Comparison of ENCODE assay signal across 7 cellular contexts in genomic region chr21:32371913-32372314, GRCh38. TPM values are rescaled to one million over a fixed set of nuclear protein-coding genes. Genes with fewer than 3 reads are reported as not detected.
A peak's percentile ranks its signal among the peaks of the same experiment; 100 is the strongest.
DNase-seq lines count a peak whose midpoint lies in the region; ATAC-seq and TF ChIP-seq lines count a peak whose summit lies in the region.

No MANE protein-coding gene starts in this region.

- no peaks in the 10 kb centered on the region for H3K9me3 Mint-ChIP-seq in activated T-helper 2 cell treated with anti-CD3 and anti-CD28 coated beads, Interferon-gamma antibody, Interleukin-2, Interleukin-4, amounts not matched to agents 10 μg/mL and 5 μg/mL and 100 μg/mL, durations not matched to agents 14 hours and 24 hours and 36 hours

- peaks cover 83% of the 10 kb centered on the region for H3K36me3 Mint-ChIP-seq in activated T-helper 2 cell treated with anti-CD3 and anti-CD28 coated beads, Interferon-gamma antibody, Interleukin-2, Interleukin-4, amounts not matched to agents 10 μg/mL and 5 μg/mL and 100 μg/mL, durations not matched to agents 14 hours and 24 hours and 36 hours (ENCODE audit: low read depth)

- ATAC-seq in HG02763 (IDR thresholded peaks at IDR 0.05; ENCODE audit: unreplicated experiment) (no peak), HG03039 (IDR thresholded peaks at IDR 0.05; ENCODE audit: unreplicated experiment) (no peak)

- intact Hi-C loops in activated T-helper 2 cell treated with anti-CD3 and anti-CD28 coated beads, Interferon-gamma antibody, Interleukin-2, Interleukin-4, amounts not matched to agents 10 μg/mL and 5 μg/mL and 100 μg/mL, durations not matched to agents 14 hours and 24 hours and 36 hours (cut with micrococcal nuclease) = no loop called here

- peaks cover 10% of the 10 kb centered on the region for H3K4me1 Mint-ChIP-seq in activated T-helper 2 cell treated with anti-CD3 and anti-CD28 coated beads, Interferon-gamma antibody, Interleukin-2, Interleukin-4, amounts not matched to agents 10 μg/mL and 5 μg/mL and 100 μg/mL, durations not matched to agents 14 hours and 24 hours and 36 hours (ENCODE audit: low read depth)

- DNase-seq in NB4 (ENCODE audit: low read depth) (peak; percentile 20), right atrium auricular region (ENCODE audit: low spot score) (no peak), suprapubic skin (ENCODE audit: low spot score in 2 of 2) (peak in 1 of 2 donors; percentile 65), BE2C (no peak)
- no peak for DNase-seq in activated T-helper 2 cell treated with anti-CD3 and anti-CD28 coated beads, Interferon-gamma antibody, Interleukin-2, Interleukin-4, amounts not matched to agents 10 μg/mL and 5 μg/mL and 100 μg/mL, durations not matched to agents 14 hours and 24 hours and 36 hours (ENCODE audit: low spot score)

- H3K27ac Mint-ChIP-seq in activated T-helper 2 cell treated with anti-CD3 and anti-CD28 coated beads, Interferon-gamma antibody, Interleukin-2, Interleukin-4, amounts not matched to agents 10 μg/mL and 5 μg/mL and 100 μg/mL, durations not matched to agents 14 hours and 24 hours and 36 hours = peak overlapping the region; percentile 28

- H3K27me3 Mint-ChIP-seq in activated T-helper 2 cell treated with anti-CD3 and anti-CD28 coated beads, Interferon-gamma antibody, Interleukin-2, Interleukin-4, amounts not matched to agents 10 μg/mL and 5 μg/mL and 100 μg/mL, durations not matched to agents 14 hours and 24 hours and 36 hours (ENCODE audit: low read depth) = no peaks in the 10 kb centered on the region

- peak; percentile 42 for TF ChIP-seq EP300 in suprapubic skin (IDR thresholded peaks at IDR 0.05)

- no peak for TF ChIP-seq CTCF in NB4 (IDR thresholded peaks at IDR 0.05; ENCODE audit: low read depth, low read length)
- TF ChIP-seq CTCF in right atrium auricular region (IDR thresholded peaks at IDR 0.05) = no peak
- no peak for TF ChIP-seq CTCF in suprapubic skin (IDR thresholded peaks at IDR 0.05)
- TF ChIP-seq CTCF in BE2C (IDR thresholded peaks at IDR 0.05; ENCODE audit: low read depth, low read length) = no peak

- whole genome bisulfite sequencing in suprapubic skin = 40% methylated on average over 6 of the region's 6 CpGs

- no peak overlapping the region for H3K4me3 Mint-ChIP-seq in activated T-helper 2 cell treated with anti-CD3 and anti-CD28 coated beads, Interferon-gamma antibody, Interleukin-2, Interleukin-4, amounts not matched to agents 10 μg/mL and 5 μg/mL and 100 μg/mL, durations not matched to agents 14 hours and 24 hours and 36 hours (ENCODE audit: low read depth)

- H3K27ac ChIP-seq in right atrium auricular region (peak overlapping the region; percentile 36 to 44), suprapubic skin (peak overlapping the region; percentile 88)

- no peak overlapping the region for H3K4me3 ChIP-seq in NB4 (ENCODE audit: low read depth, low read length)
- no peak overlapping the region for H3K4me3 ChIP-seq in right atrium auricular region
- no peak overlapping the region for H3K4me3 ChIP-seq in suprapubic skin
- no peak overlapping the region for H3K4me3 ChIP-seq in BE2C (ENCODE audit: low read depth, low read length)

- no peaks in the 10 kb centered on the region for H3K9me3 ChIP-seq in right atrium auricular region
- H3K9me3 ChIP-seq in suprapubic skin = no peaks in the 10 kb centered on the region
- H3K9me3 ChIP-seq in BE2C = no peaks in the 10 kb centered on the region

- TF ChIP-seq POLR2A in NB4 (IDR thresholded peaks at IDR 0.05; ENCODE audit: extremely low read depth, insufficient read length) (no peak), suprapubic skin (IDR thresholded peaks at IDR 0.05) (no peak)

- H3K4me1 ChIP-seq in right atrium auricular region (peaks cover 0 to 13% of the 10 kb centered on the region in 2 donors), suprapubic skin (peaks cover 21% of the 10 kb centered on the region), BE2C (no peaks in the 10 kb centered on the region)

- H3K36me3 ChIP-seq in right atrium auricular region (peaks cover 40% of the 10 kb centered on the region), suprapubic skin (peaks cover 30% of the 10 kb centered on the region), BE2C (peaks cover 64% of the 10 kb centered on the region)

- no peaks in the 10 kb centered on the region for H3K27me3 ChIP-seq in right atrium auricular region
- no peaks in the 10 kb centered on the region for H3K27me3 ChIP-seq in suprapubic skin
- no peaks in the 10 kb centered on the region for H3K27me3 ChIP-seq in BE2C

RNA-seq across cellular contexts. Expression of gene URB1, which starts 20.9 kb away (rescaled TPM):
- total RNA-seq in activated T-helper 2 cell treated with anti-CD3 and anti-CD28 coated beads, Interferon-gamma antibody, Interleukin-2, Interleukin-4, amounts not matched to agents 10 μg/mL and 5 μg/mL and 100 μg/mL, durations not matched to agents 14 hours and 24 hours and 36 hours = 32.3 and 33.9 TPM in 2 replicates
- 10 to 100 TPM in 1 of 2 donors, 1 to 10 TPM in 1; 8.6 to 12.2 TPM for total RNA-seq in right atrium auricular region
- 10 to 100 TPM; 23.7 to 49.4 (median 33.0) TPM for total RNA-seq in suprapubic skin
- polyA plus RNA-seq in BE2C (2012; ENCODE audit: insufficient read depth, insufficient read length, low read depth) = 23.1 TPM

RNA-seq across cellular contexts. Expression of gene EVA1C, which starts 40.6 kb away (rescaled TPM):
- 8.1 and 8.4 TPM in 2 replicates for total RNA-seq in activated T-helper 2 cell treated with anti-CD3 and anti-CD28 coated beads, Interferon-gamma antibody, Interleukin-2, Interleukin-4, amounts not matched to agents 10 μg/mL and 5 μg/mL and 100 μg/mL, durations not matched to agents 14 hours and 24 hours and 36 hours
- total RNA-seq in right atrium auricular region = 10 to 100 TPM; 25.5 to 45.9 TPM
- 10 to 100 TPM; 57.1 to 98.6 (median 63.2) TPM for total RNA-seq in suprapubic skin
- not detected for polyA plus RNA-seq in BE2C (2012; ENCODE audit: insufficient read depth, insufficient read length, low read depth)
